In the genomic region with DNA sequence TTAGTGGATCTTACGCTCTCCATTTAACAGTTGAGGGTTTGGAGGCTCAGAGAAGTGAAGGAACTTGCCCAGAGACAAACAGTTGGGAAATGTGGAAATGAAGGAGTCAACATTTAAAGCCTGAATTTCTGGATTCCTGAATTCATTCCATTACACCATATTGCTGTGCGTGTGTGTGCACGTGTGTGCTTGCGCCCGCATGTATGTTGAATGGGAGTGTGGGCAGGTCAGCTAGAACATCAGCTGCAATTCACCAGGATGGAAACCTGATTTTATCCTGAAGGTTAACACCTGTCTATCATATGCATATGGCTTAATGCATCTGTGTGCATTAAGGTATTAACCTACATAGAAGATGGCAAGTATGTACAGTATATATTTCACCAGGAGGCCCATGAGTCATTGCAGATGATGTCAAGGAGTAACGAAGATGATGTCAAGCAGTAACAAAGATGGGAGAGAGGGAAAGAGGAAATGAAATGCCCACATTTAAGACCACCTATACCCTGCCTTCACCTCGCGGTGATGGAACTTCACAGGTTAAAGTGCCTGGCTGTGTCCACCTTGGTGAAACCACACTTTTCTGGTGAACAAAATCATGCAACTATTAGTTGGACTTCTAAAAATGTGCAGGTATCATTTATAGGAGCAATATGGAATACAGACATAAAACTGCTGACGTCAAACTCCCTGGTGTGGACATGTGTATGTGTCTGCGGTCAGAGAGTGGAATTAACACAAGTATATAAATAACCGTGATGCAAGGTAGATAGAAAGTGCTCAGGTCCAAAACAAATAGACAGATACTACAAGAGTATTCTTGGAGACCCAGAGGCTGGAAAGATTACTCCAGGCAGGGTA, we compare ENCODE assay signal across 8 cellular contexts. TPM values are rescaled to one million over a fixed set of nuclear protein-coding genes. Genes with fewer than 3 reads are reported as not detected.
DNase-seq lines count a peak whose midpoint lies in the region; ATAC-seq and TF ChIP-seq lines count a peak whose summit lies in the region.

No MANE protein-coding gene starts in this region.

- ATAC-seq in activated T-cell treated with anti-CD3 and anti-CD28 coated beads, Interleukin-2, amount 50 U/mL, for 4 hours: no peak
- no peak for ATAC-seq in activated T-helper 17 cell treated with anti-CD3 and anti-CD28 coated beads, Interleukin-2, amount 50 U/mL, for 72 hours (replicated peaks)
- ATAC-seq in HG03565 (IDR thresholded peaks at IDR 0.05; ENCODE audit: unreplicated experiment): no peak

- no peak for DNase-seq in activated T-cell treated with anti-CD3 and anti-CD28 coated beads, Interleukin-2, amount 50 U/mL, for 4 hours
- DNase-seq in activated T-cell treated with anti-CD3 and anti-CD28 coated beads, Interleukin-2, amount 50 U/mL, for 1 hour: no peak
- DNase-seq in iris pigment epithelial cell (ENCODE audit: low read depth) (peak; percentile 14), thyroid gland (no peak)
- DNase-seq in effector memory CD4-positive, alpha-beta T cell: no peak

- H3K9me3 Mint-ChIP-seq in activated T-cell treated with anti-CD3 and anti-CD28 coated beads, Interleukin-2, amount 50 U/mL, for 4 hours: no peaks in the 10 kb centered on the region
- H3K9me3 Mint-ChIP-seq in activated T-helper 17 cell treated with anti-CD3 and anti-CD28 coated beads, Interleukin-2, amount 50 U/mL, for 72 hours: no peaks in the 10 kb centered on the region

- WGBS in thyroid gland, 2 donors: 81 to 85% methylated on average over 11 of the region's 11 CpGs

- H3K9me3 ChIP-seq in subcutaneous abdominal adipose tissue (ENCODE audit: control insufficient read depth in 5 of 5, low read length in 5 of 5): no peaks in the 10 kb centered on the region
- no peaks in the 10 kb centered on the region for H3K9me3 ChIP-seq in thyroid gland
- H3K9me3 ChIP-seq in effector memory CD4-positive, alpha-beta T cell (ENCODE audit: control insufficient read depth, low read length): no peaks in the 10 kb centered on the region

- no peak overlapping the region for H3K27ac Mint-ChIP-seq in activated T-helper 17 cell treated with anti-CD3 and anti-CD28 coated beads, Interleukin-2, amount 50 U/mL, for 72 hours

- H3K27me3 ChIP-seq in subcutaneous abdominal adipose tissue (ENCODE audit: control insufficient read depth in 5 of 5, insufficient read depth in 4 of 5, low read length in 5 of 5) (peaks cover 5 to 20% (median 6%) of the 10 kb centered on the region in 5 donors), thyroid gland (no peaks in the 10 kb centered on the region)
- H3K27me3 ChIP-seq in effector memory CD4-positive, alpha-beta T cell (replicated peaks; ENCODE audit: control insufficient read depth, insufficient read depth, low read length, poor library complexity, severe bottlenecking): peaks cover 25% of the 10 kb centered on the region

- H3K4me1 ChIP-seq in subcutaneous abdominal adipose tissue (ENCODE audit: control insufficient read depth in 5 of 5, insufficient read depth in 5 of 5, low read length in 5 of 5) (peaks cover 0 to 34% (median 20%) of the 10 kb centered on the region in 5 donors), thyroid gland (peaks cover 8 to 11% of the 10 kb centered on the region in 2 donors)
- peaks cover 11% of the 10 kb centered on the region for H3K4me1 ChIP-seq in effector memory CD4-positive, alpha-beta T cell (ENCODE audit: control insufficient read depth, insufficient read depth, low read length, poor library complexity, severe bottlenecking)

- TF ChIP-seq CTCF in thyroid gland (IDR thresholded peaks at IDR 0.05): no peak

- peaks cover 13% of the 10 kb centered on the region for H3K4me1 Mint-ChIP-seq in activated T-cell treated with anti-CD3 and anti-CD28 coated beads, Interleukin-2, amount 50 U/mL, for 4 hours (ENCODE audit: low read depth)
- H3K4me1 Mint-ChIP-seq in activated T-helper 17 cell treated with anti-CD3 and anti-CD28 coated beads, Interleukin-2, amount 50 U/mL, for 72 hours: no peaks in the 10 kb centered on the region

- H3K9ac ChIP-seq in subcutaneous abdominal adipose tissue (ENCODE audit: low read length in 5 of 5): no peak overlapping the region

- peak overlapping the region; percentile 60 for H3K4me3 Mint-ChIP-seq in activated T-cell treated with anti-CD3 and anti-CD28 coated beads, Interleukin-2, amount 50 U/mL, for 4 hours
- H3K4me3 Mint-ChIP-seq in activated T-helper 17 cell treated with anti-CD3 and anti-CD28 coated beads, Interleukin-2, amount 50 U/mL, for 72 hours: peak overlapping the region; percentile 36

- H3K36me3 ChIP-seq in subcutaneous abdominal adipose tissue (ENCODE audit: control insufficient read depth in 5 of 5, insufficient read depth in 5 of 5, low read length in 5 of 5) (peaks cover 0 to under 1% (median 0%) of the 10 kb centered on the region in 5 donors), thyroid gland (no peaks in the 10 kb centered on the region)
- no peaks in the 10 kb centered on the region for H3K36me3 ChIP-seq in effector memory CD4-positive, alpha-beta T cell (ENCODE audit: control insufficient read depth, insufficient read depth, low read length)

- peak overlapping the region in 4 of 5 donors; percentile 55 to 67 (median 60) for H3K4me3 ChIP-seq in subcutaneous abdominal adipose tissue (ENCODE audit: low read depth in 1 of 5, low read length in 5 of 5)
- H3K4me3 ChIP-seq in thyroid gland (replicated peaks in 1 of 3): peak overlapping the region in 1 of 3 donors; percentile 62
- no peak overlapping the region for H3K4me3 ChIP-seq in effector memory CD4-positive, alpha-beta T cell (ENCODE audit: insufficient read depth, low read depth, low read length, poor library complexity, severe bottlenecking)

- peaks cover 38% of the 10 kb centered on the region for H3K27me3 Mint-ChIP-seq in activated T-cell treated with anti-CD3 and anti-CD28 coated beads, Interleukin-2, amount 50 U/mL, for 4 hours (ENCODE audit: low read depth)
- H3K27me3 Mint-ChIP-seq in activated T-helper 17 cell treated with anti-CD3 and anti-CD28 coated beads, Interleukin-2, amount 50 U/mL, for 72 hours: peaks cover 33% of the 10 kb centered on the region

- no peak for TF ChIP-seq POLR2A in thyroid gland (IDR thresholded peaks at IDR 0.05)

- intact Hi-C loops in thyroid gland (cut with DNase I): no loop called here

- H3K27ac ChIP-seq in subcutaneous abdominal adipose tissue (ENCODE audit: low read depth, low read length): no peak overlapping the region
- no peak overlapping the region for H3K27ac ChIP-seq in thyroid gland
- no peak overlapping the region for H3K27ac ChIP-seq in effector memory CD4-positive, alpha-beta T cell (ENCODE audit: insufficient read depth, low read length, poor library complexity, severe bottlenecking)

- no peaks in the 10 kb centered on the region for H3K36me3 Mint-ChIP-seq in activated T-cell treated with anti-CD3 and anti-CD28 coated beads, Interleukin-2, amount 50 U/mL, for 4 hours (ENCODE audit: insufficient read depth)
- no peaks in the 10 kb centered on the region for H3K36me3 Mint-ChIP-seq in activated T-helper 17 cell treated with anti-CD3 and anti-CD28 coated beads, Interleukin-2, amount 50 U/mL, for 72 hours (ENCODE audit: low read depth)

RNA-seq across cellular contexts. Expression of a gene that starts 0.8 kb away (rescaled TPM):
- 1 to 10 TPM in 2 of 3 donors, under 1 TPM in 1; 0.95 to 1.4 (median 1.1) TPM for total RNA-seq in activated T-cell treated with anti-CD3 and anti-CD28 coated beads, Interleukin-2, amount 50 U/mL, for 4 hours
- total RNA-seq in activated T-helper 17 cell treated with anti-CD3 and anti-CD28 coated beads, Interleukin-2, amount 50 U/mL, for 72 hours: 1 to 10 TPM in 1 of 2 donors, not detected in 1; 2.1 TPM
- total RNA-seq in thyroid gland: 10 to 100 TPM in 3 of 4 donors, 1 to 10 TPM in 1; 6.3 to 14.9 (median 12.9) TPM

RNA-seq across cellular contexts. Expression of a gene that starts 14.9 kb away (rescaled TPM):
- 10 to 100 TPM; 12.1 to 15.9 (median 14.2) TPM for total RNA-seq in activated T-cell treated with anti-CD3 and anti-CD28 coated beads, Interleukin-2, amount 50 U/mL, for 4 hours
- total RNA-seq in activated T-helper 17 cell treated with anti-CD3 and anti-CD28 coated beads, Interleukin-2, amount 50 U/mL, for 72 hours: 10 to 100 TPM in 1 of 2 donors, 1 to 10 TPM in 1; 7.7 to 12.0 TPM
- 10 to 100 TPM in 3 of 4 donors, 1 to 10 TPM in 1; 7.0 to 16.8 (median 13.5) TPM for total RNA-seq in thyroid gland

RNA-seq across cellular contexts. Expression of a gene that starts 49.9 kb away (rescaled TPM):
- 1 to 10 TPM; 4.2 to 4.8 (median 4.7) TPM for total RNA-seq in activated T-cell treated with anti-CD3 and anti-CD28 coated beads, Interleukin-2, amount 50 U/mL, for 4 hours
- 1 to 10 TPM; 4.0 to 4.4 TPM for total RNA-seq in activated T-helper 17 cell treated with anti-CD3 and anti-CD28 coated beads, Interleukin-2, amount 50 U/mL, for 72 hours
- 10 to 100 TPM; 24.8 to 37.2 (median 31.7) TPM for total RNA-seq in thyroid gland

Comparison
In these comparisons a context has a peak if more than half of its experiments do, and no peak if none do; other contexts are left out.
1. RNA of a gene that starts 49.9 kb away (total RNA-seq): 24.8 to 37.2 TPM in thyroid gland; 4.2 to 4.8 TPM in activated T-cell treated with anti-CD3 and anti-CD28 coated beads, Interleukin-2, amount 50 U/mL, for 4 hours and 4.0 to 4.4 TPM in activated T-helper 17 cell treated with anti-CD3 and anti-CD28 coated beads, Interleukin-2, amount 50 U/mL, for 72 hours; every median in the first group is over 4 times any median in the second.